In genomic region chr9:134740071-134740470, GRCh38 we compare ENCODE assay signal across 2 cellular contexts.
TF ChIP-seq lines count a peak whose summit lies in the region.

No MANE protein-coding gene starts in this region.

TF ChIP-seq in IMR-90, 13 proteins besides CTCF, POLR2A, EP300 and RAD21:
- TF ChIP-seq ELK1 (IDR thresholded peaks at IDR 0.05; ENCODE audit: borderline replicate concordance, low read depth, low read length) (no peak), RCOR1 (IDR thresholded peaks at IDR 0.05; ENCODE audit: insufficient replicate concordance, low read length) (no peak), MAZ (IDR thresholded peaks at IDR 0.05; ENCODE audit: borderline replicate concordance, low read depth, low read length) (no peak), SMC3 (IDR thresholded peaks at IDR 0.05; ENCODE audit: low read depth, low read length) (no peak), MAFK (IDR thresholded peaks at IDR 0.05; ENCODE audit: low read depth, low read length) (no peak), FOS (IDR thresholded peaks at IDR 0.05; ENCODE audit: low read depth, low read length) (no peak), MXI1 (IDR thresholded peaks at IDR 0.05; ENCODE audit: borderline replicate concordance, low read depth, low read length) (no peak), CHD1 (IDR thresholded peaks at IDR 0.05; ENCODE audit: low read depth, low read length) (no peak), USF2 (IDR thresholded peaks at IDR 0.05; ENCODE audit: low read depth, low read length) (no peak)

TF ChIP-seq in H1, 55 proteins besides CTCF, POLR2A, EP300 and RAD21:
- TF ChIP-seq NRF1 (IDR thresholded peaks at IDR 0.05; ENCODE audit: low read depth, low read length) (no peak), GTF2F1 (IDR thresholded peaks at IDR 0.05; ENCODE audit: borderline replicate concordance, low read depth, low read length) (no peak), CHD7 (IDR thresholded peaks at IDR 0.05; ENCODE audit: insufficient replicate concordance, low read length) (no peak), RNF2 (IDR thresholded peaks at IDR 0.05; ENCODE audit: borderline replicate concordance, low read depth, low read length, missing control alignments, poor library complexity, severe bottlenecking) (no peak), ZNF274 (IDR thresholded peaks at IDR 0.05; ENCODE audit: borderline replicate concordance, extremely low read depth, low read length) (no peak), USF2 (IDR thresholded peaks at IDR 0.05; ENCODE audit: low read length) (no peak), SP2 (IDR thresholded peaks at IDR 0.05; ENCODE audit: low read length) (no peak), HDAC6 (IDR thresholded peaks at IDR 0.05; ENCODE audit: low read depth, low read length) (no peak), EZH2 (IDR thresholded peaks at IDR 0.05; ENCODE audit: low read depth, low read length, severe bottlenecking) (no peak), SAP30 (IDR thresholded peaks at IDR 0.05; ENCODE audit: insufficient read depth, insufficient replicate concordance, low read length) (no peak), CBX8 (IDR thresholded peaks at IDR 0.05; ENCODE audit: borderline replicate concordance, low read depth, low read length) (no peak), TAF7 (optimal IDR thresholded peaks at IDR 0.05; ENCODE audit: borderline replicate concordance, low read depth, low read length) (no peak), BRCA1 (IDR thresholded peaks at IDR 0.05; ENCODE audit: low read depth, low read length) (no peak), NANOG (IDR thresholded peaks at IDR 0.05; ENCODE audit: insufficient read depth, low read depth, low read length, poor library complexity, severe bottlenecking) (no peak), POU5F1 (IDR thresholded peaks at IDR 0.05; ENCODE audit: low read depth, low read length) (no peak), RBBP5 (IDR thresholded peaks at IDR 0.05; ENCODE audit: borderline replicate concordance, low read depth, low read length) (no peak)
- TF ChIP-seq, protein P1, sequence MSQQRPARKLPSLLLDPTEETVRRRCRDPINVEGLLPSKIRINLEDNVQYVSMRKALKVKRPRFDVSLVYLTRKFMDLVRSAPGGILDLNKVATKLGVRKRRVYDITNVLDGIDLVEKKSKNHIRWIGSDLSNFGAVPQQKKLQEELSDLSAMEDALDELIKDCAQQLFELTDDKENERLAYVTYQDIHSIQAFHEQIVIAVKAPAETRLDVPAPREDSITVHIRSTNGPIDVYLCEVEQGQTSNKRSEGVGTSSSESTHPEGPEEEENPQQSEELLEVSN (IDR thresholded peaks at IDR 0.05) = no peak
